Comparison of ENCODE assay signal across 1 cellular context in the genomic region with DNA sequence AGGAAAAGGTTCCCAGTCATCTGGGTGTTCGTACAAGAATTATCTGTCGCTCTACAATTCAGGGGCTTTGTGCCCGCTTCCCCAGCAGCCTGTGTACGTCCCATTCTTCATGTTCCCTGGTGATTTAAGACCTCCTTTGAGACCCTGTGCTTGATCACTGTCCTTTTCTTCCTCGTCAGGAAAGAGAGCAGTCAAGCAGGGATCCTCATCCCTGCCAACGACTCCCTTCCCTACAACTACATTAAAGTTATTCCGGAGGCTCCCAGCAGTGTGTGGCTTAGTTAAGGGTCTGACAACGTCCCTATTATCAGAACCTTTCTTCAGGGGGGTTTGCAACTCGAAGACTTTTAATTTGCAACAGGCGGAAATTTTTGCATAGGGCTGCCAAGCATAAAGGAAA.
TF ChIP-seq lines count a peak whose summit lies in the region.

No MANE protein-coding gene starts in this region.

TF ChIP-seq in GM23338, 12 proteins besides CTCF, POLR2A, EP300 and RAD21 (continued from another document):
- TF ChIP-seq ZNF462 (CRISPR knock-in tag; IDR thresholded peaks at IDR 0.05) (no peak), EZH2 (IDR thresholded peaks at IDR 0.05; ENCODE audit: low read depth, unreplicated experiment) (no peak), ZNF331 (CRISPR knock-in tag; IDR thresholded peaks at IDR 0.05; ENCODE audit: low read depth) (no peak), ZNF114 (CRISPR knock-in tag; IDR thresholded peaks at IDR 0.05) (no peak), NANOG (IDR thresholded peaks at IDR 0.05; ENCODE audit: borderline replicate concordance) (no peak), POLR2AphosphoS5 (IDR thresholded peaks at IDR 0.05; ENCODE audit: low read depth) (no peak)
- TF ChIP-seq, protein P1, sequence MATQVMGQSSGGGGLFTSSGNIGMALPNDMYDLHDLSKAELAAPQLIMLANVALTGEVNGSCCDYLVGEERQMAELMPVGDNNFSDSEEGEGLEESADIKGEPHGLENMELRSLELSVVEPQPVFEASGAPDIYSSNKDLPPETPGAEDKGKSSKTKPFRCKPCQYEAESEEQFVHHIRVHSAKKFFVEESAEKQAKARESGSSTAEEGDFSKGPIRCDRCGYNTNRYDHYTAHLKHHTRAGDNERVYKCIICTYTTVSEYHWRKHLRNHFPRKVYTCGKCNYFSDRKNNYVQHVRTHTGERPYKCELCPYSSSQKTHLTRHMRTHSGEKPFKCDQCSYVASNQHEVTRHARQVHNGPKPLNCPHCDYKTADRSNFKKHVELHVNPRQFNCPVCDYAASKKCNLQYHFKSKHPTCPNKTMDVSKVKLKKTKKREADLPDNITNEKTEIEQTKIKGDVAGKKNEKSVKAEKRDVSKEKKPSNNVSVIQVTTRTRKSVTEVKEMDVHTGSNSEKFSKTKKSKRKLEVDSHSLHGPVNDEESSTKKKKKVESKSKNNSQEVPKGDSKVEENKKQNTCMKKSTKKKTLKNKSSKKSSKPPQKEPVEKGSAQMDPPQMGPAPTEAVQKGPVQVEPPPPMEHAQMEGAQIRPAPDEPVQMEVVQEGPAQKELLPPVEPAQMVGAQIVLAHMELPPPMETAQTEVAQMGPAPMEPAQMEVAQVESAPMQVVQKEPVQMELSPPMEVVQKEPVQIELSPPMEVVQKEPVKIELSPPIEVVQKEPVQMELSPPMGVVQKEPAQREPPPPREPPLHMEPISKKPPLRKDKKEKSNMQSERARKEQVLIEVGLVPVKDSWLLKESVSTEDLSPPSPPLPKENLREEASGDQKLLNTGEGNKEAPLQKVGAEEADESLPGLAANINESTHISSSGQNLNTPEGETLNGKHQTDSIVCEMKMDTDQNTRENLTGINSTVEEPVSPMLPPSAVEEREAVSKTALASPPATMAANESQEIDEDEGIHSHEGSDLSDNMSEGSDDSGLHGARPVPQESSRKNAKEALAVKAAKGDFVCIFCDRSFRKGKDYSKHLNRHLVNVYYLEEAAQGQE (IDR thresholded peaks at IDR 0.05; ENCODE audit: unreplicated experiment): no peak
